Comparison of ENCODE assay signal across 8 cellular contexts in genomic region chr1:204837440-204838084, GRCh38.
A peak's percentile ranks its signal among the peaks of the same experiment; 100 is the strongest.
DNase-seq lines count a peak whose midpoint lies in the region; ATAC-seq and TF ChIP-seq lines count a peak whose summit lies in the region.

No MANE protein-coding gene starts in this region.

- in situ Hi-C loops in HAP-1 (cut with MboI; ENCODE audit: low sequenced_read_pairs), result no loop called here

- no peak overlapping the region for H3K4me3 ChIP-seq in HAP-1
- no peak overlapping the region for H3K4me3 ChIP-seq in epithelial cell of esophagus (ENCODE audit: low read length)

- peaks cover 26% of the 10 kb centered on the region for H3K27me3 Mint-ChIP-seq in stimulated activated memory B cell treated with anti-CD40 and anti-IgM and Interleukin-4, amounts not matched to agents 10 μg/mL and 1 μg/mL and 100 μg/mL, for 72 hours

- H3K4me3 Mint-ChIP-seq in stimulated activated memory B cell treated with anti-CD40 and anti-IgM and Interleukin-4, amounts not matched to agents 10 μg/mL and 1 μg/mL and 100 μg/mL, for 72 hours, result no peak overlapping the region

- TF ChIP-seq CTCF in epithelial cell of esophagus (IDR thresholded peaks at IDR 0.05; ENCODE audit: insufficient read depth, low read depth, low read length, missing control alignments), result no peak

- no peaks in the 10 kb centered on the region for H3K9me3 Mint-ChIP-seq in stimulated activated memory B cell treated with anti-CD40 and anti-IgM and Interleukin-4, amounts not matched to agents 10 μg/mL and 1 μg/mL and 100 μg/mL, for 72 hours

- ATAC-seq in HG03342 (IDR thresholded peaks at IDR 0.05; ENCODE audit: unreplicated experiment), result no peak
- ATAC-seq in stimulated activated memory B cell treated with anti-CD40 and anti-IgM and Interleukin-4, amounts not matched to agents 10 μg/mL and 1 μg/mL and 100 μg/mL, for 72 hours, result no peak

- no peaks in the 10 kb centered on the region for H3K9me3 ChIP-seq in HAP-1

- H3K27me3 ChIP-seq in HAP-1 (ENCODE audit: low read depth), result 0 out of 2 replicates have a peak, but pooled peaks cover 2% of the 10 kb centered on the region

- peaks cover 16% of the 10 kb centered on the region for H3K4me1 Mint-ChIP-seq in stimulated activated memory B cell treated with anti-CD40 and anti-IgM and Interleukin-4, amounts not matched to agents 10 μg/mL and 1 μg/mL and 100 μg/mL, for 72 hours

- H3K36me3 Mint-ChIP-seq in stimulated activated memory B cell treated with anti-CD40 and anti-IgM and Interleukin-4, amounts not matched to agents 10 μg/mL and 1 μg/mL and 100 μg/mL, for 72 hours, result no peaks in the 10 kb centered on the region

- DNase-seq in HAP-1 (ENCODE audit: low spot score in 2 of 2), result peak; percentile 43 to 80
- DNase-seq in RKO (ENCODE audit: low spot score), result peak; percentile 61
- DNase-seq in epithelial cell of esophagus (ENCODE audit: low read depth), result peak; percentile 66
- DNase-seq in non-pigmented ciliary epithelial cell (ENCODE audit: low read depth), result peak; percentile 6
- no peak for DNase-seq in NCI-H1436 (lab: John Stamatoyannopoulos, UW)
- DNase-seq in NCI-H510A treated with DMSO at 0.1 percent for 48 hours (lab: John Stamatoyannopoulos, UW), result no peak

- H3K4me1 ChIP-seq in HAP-1, result no peaks in the 10 kb centered on the region

- H3K36me3 ChIP-seq in HAP-1 (replicated peaks), result no peaks in the 10 kb centered on the region

- no peak overlapping the region for H3K27ac Mint-ChIP-seq in stimulated activated memory B cell treated with anti-CD40 and anti-IgM and Interleukin-4, amounts not matched to agents 10 μg/mL and 1 μg/mL and 100 μg/mL, for 72 hours

Comparison
In these comparisons a context has a peak if more than half of its experiments do, and no peak if none do; other contexts are left out.
1. DNase-seq: peak in HAP-1 (2 of 2), RKO (single experiment), epithelial cell of esophagus (single experiment) and non-pigmented ciliary epithelial cell (single experiment); none in NCI-H1436 (single experiment) and NCI-H510A treated with DMSO at 0.1 percent for 48 hours (single experiment).